In the genomic region with DNA sequence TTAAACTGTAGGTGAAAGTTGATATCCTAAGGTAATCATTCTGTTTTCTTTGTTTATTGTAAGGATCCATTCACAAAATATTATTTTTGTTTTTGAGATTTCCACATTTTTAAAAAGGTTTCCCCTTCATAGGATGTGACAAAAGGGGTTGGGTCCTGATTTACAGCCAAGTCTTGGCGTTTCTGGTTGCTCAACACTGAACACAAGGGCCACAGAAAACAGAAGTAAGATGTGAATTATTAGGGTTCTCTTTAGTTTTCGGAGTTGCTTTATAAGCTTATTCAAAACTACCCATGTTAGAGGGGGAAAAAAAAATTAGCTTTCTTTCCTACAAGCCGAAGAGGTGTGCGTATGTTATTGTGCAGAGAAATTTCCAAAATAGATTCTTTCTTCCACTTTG, we compare ENCODE assay signal across 20 cellular contexts. TPM values are rescaled to one million over a fixed set of nuclear protein-coding genes. Genes with fewer than 3 reads are reported as not detected.
"Had no signal": no experiment of that assay in that cellular context is flagged by ENCODE, and none has a peak within 500 bp of the region (broad histone marks: within the 10 kb centered on the region; RNA-seq: fewer than 3 reads in every experiment).

No MANE protein-coding gene starts in this region.

- H3K36me3 ChIP-seq: esophagus squamous epithelium, left ventricle myocardium inferior, right atrium auricular region, tibial nerve had no signal

- H3K27ac Mint-ChIP-seq: activated naive CD8-positive, alpha-beta T cell treated with anti-CD3 and anti-CD28 coated beads, Interleukin-2, amount 10 ng/mL, durations not matched to agents 7 days and 5 days; activated T-helper 1 cell treated with anti-CD3 and anti-CD28 coated beads, Interleukin-12 subunit alpha, Interleukin-12 subunit beta, Interleukin-2, Interleukin-4 antibody, amounts not matched to agents 30 ng/mL and 10 ng/mL and 1 ng/mL, durations not matched to agents 14 hours and 24 hours and 36 hours; memory B cell; natural killer cell had no signal

- H3K27ac ChIP-seq: esophagus squamous epithelium, left ventricle myocardium inferior, right atrium auricular region, tibial nerve had no signal

- H3K27me3 ChIP-seq: right atrium auricular region had no signal

- H3K4me3 Mint-ChIP-seq: activated naive CD8-positive, alpha-beta T cell treated with anti-CD3 and anti-CD28 coated beads, Interleukin-2, amount 10 ng/mL, durations not matched to agents 7 days and 5 days; activated T-helper 1 cell treated with anti-CD3 and anti-CD28 coated beads, Interleukin-12 subunit alpha, Interleukin-12 subunit beta, Interleukin-2, Interleukin-4 antibody, amounts not matched to agents 30 ng/mL and 10 ng/mL and 1 ng/mL, durations not matched to agents 14 hours and 24 hours and 36 hours; memory B cell; natural killer cell had no signal

- H3K4me3 ChIP-seq: esophagus squamous epithelium, left ventricle myocardium inferior, right atrium auricular region, tibial nerve had no signal

- DNase-seq: activated naive CD4-positive, alpha-beta T cell; activated naive CD8-positive, alpha-beta T cell treated with anti-CD3 and anti-CD28 coated beads, Interleukin-2, amount 10 ng/mL, durations not matched to agents 7 days and 5 days; central memory CD4-positive, alpha-beta T cell; cortex of kidney; effector CD8-positive, alpha-beta T cell; esophagus squamous epithelium; hippocampal formation; kidney; left ventricle myocardium inferior; natural killer cell; occipital lobe; stimulated activated CD4-positive, alpha-beta T cell treated with anti-CD3 and anti-CD28 coated beads, Interleukin-4, amount 100 ng/mL, for 24 hours; stimulated activated naive CD4-positive, alpha-beta T cell treated with Interleukin-2 at 50 U/mL for 16 hours; substantia nigra had no signal

- H3K4me1 ChIP-seq: esophagus squamous epithelium, left ventricle myocardium inferior, right atrium auricular region, tibial nerve had no signal

- H3K36me3 Mint-ChIP-seq: activated naive CD8-positive, alpha-beta T cell treated with anti-CD3 and anti-CD28 coated beads, Interleukin-2, amount 10 ng/mL, durations not matched to agents 7 days and 5 days; brain; memory B cell; natural killer cell had no signal

- H3K9me3 Mint-ChIP-seq: activated naive CD8-positive, alpha-beta T cell treated with anti-CD3 and anti-CD28 coated beads, Interleukin-2, amount 10 ng/mL, durations not matched to agents 7 days and 5 days; activated T-helper 1 cell treated with anti-CD3 and anti-CD28 coated beads, Interleukin-12 subunit alpha, Interleukin-12 subunit beta, Interleukin-2, Interleukin-4 antibody, amounts not matched to agents 30 ng/mL and 10 ng/mL and 1 ng/mL, durations not matched to agents 14 hours and 24 hours and 36 hours; brain; memory B cell; natural killer cell had no signal

- H3K9me3 ChIP-seq: esophagus squamous epithelium, left ventricle myocardium inferior, right atrium auricular region, tibial nerve had no signal

- ATAC-seq: natural killer cell had no signal

RNA-seq across cellular contexts. Expression of a gene that starts 30.0 kb away (rescaled TPM):
- total RNA-seq: progenitor cell of endocrine pancreas had no signal
